13 cellular contexts compared by ENCODE assay signal in genomic region chr5:138052718-138053117, GRCh38. TPM values are rescaled to one million over a fixed set of nuclear protein-coding genes. Genes with fewer than 3 reads are reported as not detected.
A peak's percentile ranks its signal among the peaks of the same experiment; 100 is the strongest.
DNase-seq lines count a peak whose midpoint lies in the region; ATAC-seq and TF ChIP-seq lines count a peak whose summit lies in the region.
"Not testable (repeated sequence)": the region's sequence is repeated elsewhere in the genome, so short reads cannot be mapped to it uniquely, and the experiment has no call there.
"Had no signal": no experiment of that assay in that cellular context is flagged by ENCODE, and none has a peak within 500 bp of the region (broad histone marks: within the 10 kb centered on the region; RNA-seq: fewer than 3 reads in every experiment).

No MANE protein-coding gene starts in this region.

- H3K4me1 ChIP-seq in heart left ventricle, result not testable (repeated sequence)
- peaks cover 0 to 22% of the 10 kb centered on the region in 2 donors for H3K4me1 ChIP-seq in right atrium auricular region
- H3K4me1 ChIP-seq in testis, result peaks cover 24% of the 10 kb centered on the region

- 92 to 100% (median 97%) methylated on average over 1 of the region's 1 CpG for WGBS in heart left ventricle, 4 donors
- WGBS in testis, 2 donors, result 67 to 100% methylated on average over 1 of the region's 1 CpG

- H3K9me3 Mint-ChIP-seq in WTC11, result not testable (repeated sequence)

- not testable (repeated sequence) for DNase-seq in WTC11 (ENCODE audit: low spot score); heart left ventricle; right atrium auricular region (ENCODE audit: low spot score); testis

- not testable (repeated sequence) for H3K4me3 ChIP-seq in heart left ventricle, right atrium auricular region, testis

- not testable (repeated sequence) for H3K4me1 Mint-ChIP-seq in WTC11

- not testable (repeated sequence) for H3K9me3 ChIP-seq in heart left ventricle, right atrium auricular region, testis

- not testable (repeated sequence) for TF ChIP-seq POLR2A in heart left ventricle (IDR thresholded peaks at IDR 0.05); testis (IDR thresholded peaks at IDR 0.05)

- not testable (repeated sequence) for H3K4me3 Mint-ChIP-seq in WTC11

- CTCF ChIA-PET in WTC11 (lab: Charles Lee), result interaction anchor here (1.0 kb wide), 1 partner anchor 17 kb away, joined by 4 read pairs; no protein-coding TSS in a partner anchor

- H3K27me3 ChIP-seq in heart left ventricle, right atrium auricular region, testis: not testable (repeated sequence)

- intact Hi-C loops in heart left ventricle (cut with DNase I); testis (cut with DNase I; ENCODE audit: low total_unique reads): not testable (repeated sequence)

- POLR2A ChIA-PET in WTC11 (lab: Charles Lee), result interaction anchor here (0.7 kb wide), 1 partner anchor 13 kb away, joined by 3 read pairs; no protein-coding TSS in a partner anchor

- H3K27me3 Mint-ChIP-seq in WTC11 (ENCODE audit: low read depth), result not testable (repeated sequence)

- not testable (repeated sequence) for ATAC-seq in WTC11, heart left ventricle

- not testable (repeated sequence) for H3K36me3 ChIP-seq in heart left ventricle; right atrium auricular region; testis (ENCODE audit: low read depth, missing control alignments)

- H3K36me3 Mint-ChIP-seq in WTC11, result not testable (repeated sequence)

- H3K27ac ChIP-seq in heart left ventricle (peak overlapping the region in 8 of 12 donors; percentile 19 to 77 (median 61)), right atrium auricular region (peak overlapping the region; percentile 66 to 80), testis (peak overlapping the region; percentile 68 to 83)

- not testable (repeated sequence) for H3K27ac Mint-ChIP-seq in WTC11

- not testable (repeated sequence) for TF ChIP-seq CTCF in WTC11 (IDR thresholded peaks at IDR 0.05); heart left ventricle (IDR thresholded peaks at IDR 0.05); right atrium auricular region (IDR thresholded peaks at IDR 0.05); testis (IDR thresholded peaks at IDR 0.05)

TF ChIP-seq in WTC11, 78 proteins besides CTCF, POLR2A, EP300 and RAD21:
- peak; percentile 44; the same call in 1 of the 2 replicates for TF ChIP-seq ZNF121 (CRISPR knock-in tag; IDR thresholded peaks at IDR 0.05)

RNA-seq across cellular contexts. Expression of gene FAM13B, which starts 19.8 kb away (rescaled TPM):
- total RNA-seq in WTC11 (2021) (14.3 to 15.6 TPM (median 15.2 TPM) in 3 replicates), heart left ventricle (10 to 100 TPM; 20.3 to 42.0 (median 27.2) TPM), right atrium auricular region (10 to 100 TPM; 35.9 to 37.1 TPM), testis (100 to 1,000 TPM; 125 to 134 TPM)
- polyA plus RNA-seq in heart left ventricle (10 to 100 TPM in 1 of 2 donors, 1 to 10 TPM in 1; 6.8 to 19.6 TPM), testis (ENCODE audit: insufficient read depth, low read depth, low replicate concordance) (56.5 TPM)

RNA-seq across cellular contexts. Expression of gene WNT8A, which starts 31.1 kb away (rescaled TPM):
- total RNA-seq in WTC11 (2021) (0.16 TPM in 1 of 3 replicates, not detected in the others), heart left ventricle (not detected), right atrium auricular region (not detected), testis (1 to 10 TPM in 1 of 2 donors, under 1 TPM in 1; 0.71 to 1.3 TPM)
- polyA plus RNA-seq in heart left ventricle (not detected), testis (ENCODE audit: insufficient read depth, low read depth, low replicate concordance) (1.4 TPM)
- total RNA-seq: A673; CD4-positive, alpha-beta memory T cell; CD4-positive, CD25-positive, alpha-beta regulatory T cell; CD8-positive, alpha-beta memory T cell; Daoy; G401; GM12878 had no signal
- polyA plus RNA-seq: AG04450; CD14-positive monocyte; CD4-positive, CD25-positive, alpha-beta regulatory T cell; CD8-positive, alpha-beta memory T cell; GM12878 had no signal
